In the genomic region with DNA sequence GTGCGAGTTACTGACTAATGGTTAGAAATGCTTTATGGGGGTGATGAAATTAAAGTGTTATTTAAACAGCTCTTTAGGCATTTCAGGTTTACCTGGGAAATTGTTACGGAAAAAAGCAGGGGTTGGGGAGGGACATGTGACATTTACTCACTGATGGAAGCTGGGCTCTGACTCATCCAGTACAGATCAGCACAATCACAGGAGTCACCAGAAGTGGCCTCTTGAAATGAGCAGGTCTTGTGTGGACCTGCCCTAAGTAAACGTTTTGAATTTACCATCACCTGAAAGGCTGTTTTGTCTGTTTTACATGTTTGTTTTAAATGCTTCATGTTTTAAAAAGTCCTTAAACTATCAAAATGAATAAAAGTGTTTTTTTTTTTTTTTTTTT, we compare ENCODE assay signal across 8 cellular contexts. TPM values are rescaled to one million over a fixed set of nuclear protein-coding genes. Genes with fewer than 3 reads are reported as not detected.
DNase-seq lines count a peak whose midpoint lies in the region; ATAC-seq and TF ChIP-seq lines count a peak whose summit lies in the region.

No MANE protein-coding gene starts in this region.

- no peaks in the 10 kb centered on the region for H3K27me3 ChIP-seq in CD4-positive, alpha-beta memory T cell (ENCODE audit: insufficient read depth, low read length)

- peak overlapping the region in 5 of 7 donors; percentile 7 to 70 (median 36) for H3K27ac Mint-ChIP-seq in CD4-positive, alpha-beta memory T cell
- peak overlapping the region in 1 of 3 donors; percentile 43 for H3K27ac Mint-ChIP-seq in IgD-negative memory B cell

- no peak for DNase-seq in CD4-positive, alpha-beta memory T cell
- DNase-seq in iris pigment epithelial cell (ENCODE audit: low read depth) (peak; percentile 76), NCI-H2227 treated with DMSO at 0.1 percent for 48 hours (lab: John Stamatoyannopoulos, UW) (no peak), cardiac septum (ENCODE audit: low spot score) (no peak), NCI-H82 (lab: John Stamatoyannopoulos, UW) (no peak)

- H3K4me1 Mint-ChIP-seq in CD4-positive, alpha-beta memory T cell = peaks cover 41 to 74% (median 54%) of the 10 kb centered on the region in 4 donors
- H3K4me1 Mint-ChIP-seq in IgD-negative memory B cell = peaks cover 39 to 48% (median 46%) of the 10 kb centered on the region in 3 donors

- peaks cover 4 to 18% of the 10 kb centered on the region in 2 donors for H3K36me3 Mint-ChIP-seq in CD4-positive, alpha-beta memory T cell
- peaks cover 6% of the 10 kb centered on the region for H3K36me3 Mint-ChIP-seq in IgD-negative memory B cell

- no peaks in the 10 kb centered on the region for H3K9me3 Mint-ChIP-seq in CD4-positive, alpha-beta memory T cell
- H3K9me3 Mint-ChIP-seq in IgD-negative memory B cell = no peaks in the 10 kb centered on the region

- no peaks in the 10 kb centered on the region for H3K36me3 ChIP-seq in CD4-positive, alpha-beta memory T cell (ENCODE audit: insufficient read depth, low read length)

- CTCF ChIA-PET in CD4-positive, alpha-beta memory T cell (lab: Charles Lee; ENCODE audit: partially characterized antibody) = interaction anchor here (1.2 to 5.6 kb wide), 4 partner anchors 11 to 51 kb away, joined by 4 to 60 read pairs (median 5); a partner anchor contains a TSS

- H3K4me3 Mint-ChIP-seq in CD4-positive, alpha-beta memory T cell = peak overlapping the region; percentile 55 to 90 (median 80)
- peak overlapping the region in 3 of 4 donors; percentile 34 to 88 (median 58) for H3K4me3 Mint-ChIP-seq in IgD-negative memory B cell

- TF ChIP-seq CTCF in WI38 (IDR thresholded peaks at IDR 0.05; ENCODE audit: low read depth, low read length) = no peak

- H3K27me3 Mint-ChIP-seq in CD4-positive, alpha-beta memory T cell = peaks cover 0 to 2% of the 10 kb centered on the region in 2 donors
- H3K27me3 Mint-ChIP-seq in IgD-negative memory B cell = peaks cover 4% of the 10 kb centered on the region

- no peaks in the 10 kb centered on the region for H3K9me3 ChIP-seq in CD4-positive, alpha-beta memory T cell (ENCODE audit: control insufficient read depth in 1 of 2, low read length in 2 of 2)

- H3K4me1 ChIP-seq in CD4-positive, alpha-beta memory T cell (ENCODE audit: insufficient read depth, low read length) = peaks cover 69% of the 10 kb centered on the region

- no peak for ATAC-seq in GM19328 (IDR thresholded peaks at IDR 0.05; ENCODE audit: unreplicated experiment)

- H3K4me3 ChIP-seq in CD4-positive, alpha-beta memory T cell (ENCODE audit: low read length in 2 of 2) = no peak overlapping the region
- H3K4me3 ChIP-seq in WI38 (ENCODE audit: low read depth, low read length) = peak overlapping the region; percentile 12; the same call in 1 of the 2 replicates

- POLR2A ChIA-PET in CD4-positive, alpha-beta memory T cell (lab: Charles Lee; ENCODE audit: partially characterized antibody) = interaction anchor here (4.9 kb wide), 1 partner anchor 28 kb away, joined by 178 read pairs; a partner anchor contains a TSS

- intact Hi-C loops in CD4-positive, alpha-beta memory T cell (cut with micrococcal nuclease) = no loop called here
- intact Hi-C loops in cardiac septum (cut with DNase I) = loop anchor here (10.0 kb wide), 1 partner anchor 1114 kb away; no protein-coding TSS in a partner anchor

- H3K27ac ChIP-seq in CD4-positive, alpha-beta memory T cell (ENCODE audit: low read depth, low read length) = no peak overlapping the region

RNA-seq across cellular contexts. Expression of a gene that starts 2.3 kb away (rescaled TPM):
- 10 to 100 TPM; 39.3 to 41.8 TPM for total RNA-seq in CD4-positive, alpha-beta memory T cell
- polyA plus RNA-seq in CD4-positive, alpha-beta memory T cell = 100 to 1,000 TPM in 1 of 2 donors, 10 to 100 TPM in 1; 77.9 to 116 TPM
- polyA plus RNA-seq in IgD-negative memory B cell = 78.7 TPM
- 67.5 TPM for total RNA-seq in cardiac septum

RNA-seq across cellular contexts. Expression of a gene that starts 27.8 kb away (rescaled TPM):
- total RNA-seq in CD4-positive, alpha-beta memory T cell = 1 to 10 TPM; 9.2 TPM
- 10 to 100 TPM; 18.7 to 33.9 TPM for polyA plus RNA-seq in CD4-positive, alpha-beta memory T cell
- polyA plus RNA-seq in IgD-negative memory B cell = 21.1 TPM
- 2.6 TPM for total RNA-seq in cardiac septum
